In genomic region chr16:82203198-82203597, GRCh38 we compare ENCODE assay signal across 19 cellular contexts.
"Had no signal": no experiment of that assay in that cellular context is flagged by ENCODE, and none has a peak within 500 bp of the region (broad histone marks: within the 10 kb centered on the region; RNA-seq: fewer than 3 reads in every experiment).

No MANE protein-coding gene starts in this region.

- DNase-seq: dermis blood vessel endothelial cell; effector memory CD4-positive, alpha-beta T cell; erythroblast; gastrocnemius medialis; head of caudate nucleus; natural killer cell; pancreas; right lobe of liver; small intestine; stimulated activated CD4-positive, alpha-beta T cell treated with anti-CD3 and anti-CD28 coated beads, Interleukin-15, amount 100 ng/mL, for 24 hours; stimulated activated CD4-positive, alpha-beta T cell treated with anti-CD3 and anti-CD28 coated beads, Interleukin-2, amount 100 ng/mL, for 48 hours; stimulated activated naive CD4-positive, alpha-beta T cell treated with Interleukin-2 at 50 U/mL for 16 hours; stomach; thyroid gland; trophoblast cell had no signal

- H3K27me3 ChIP-seq: gastrocnemius medialis, neutrophil, pancreas, right lobe of liver, stomach, thyroid gland had no signal

- H3K9me3 ChIP-seq: gastrocnemius medialis, neutrophil, pancreas, right lobe of liver, stomach, thyroid gland had no signal

- ATAC-seq: gastrocnemius medialis, left lobe of liver, natural killer cell, pancreas, right lobe of liver had no signal

- H3K4me1 ChIP-seq: gastrocnemius medialis, pancreas, right lobe of liver, stomach, thyroid gland had no signal

- H3K4me3 ChIP-seq: coronary artery, gastrocnemius medialis, lung, pancreas, right lobe of liver, stomach, thyroid gland had no signal

- H3K27ac ChIP-seq: coronary artery, gastrocnemius medialis, neutrophil, pancreas, right lobe of liver, stomach, thyroid gland had no signal

- H3K36me3 ChIP-seq: gastrocnemius medialis, neutrophil, pancreas, right lobe of liver, stomach, thyroid gland had no signal
